ENCODE assay signal across 2 cellular contexts in the genomic region with DNA sequence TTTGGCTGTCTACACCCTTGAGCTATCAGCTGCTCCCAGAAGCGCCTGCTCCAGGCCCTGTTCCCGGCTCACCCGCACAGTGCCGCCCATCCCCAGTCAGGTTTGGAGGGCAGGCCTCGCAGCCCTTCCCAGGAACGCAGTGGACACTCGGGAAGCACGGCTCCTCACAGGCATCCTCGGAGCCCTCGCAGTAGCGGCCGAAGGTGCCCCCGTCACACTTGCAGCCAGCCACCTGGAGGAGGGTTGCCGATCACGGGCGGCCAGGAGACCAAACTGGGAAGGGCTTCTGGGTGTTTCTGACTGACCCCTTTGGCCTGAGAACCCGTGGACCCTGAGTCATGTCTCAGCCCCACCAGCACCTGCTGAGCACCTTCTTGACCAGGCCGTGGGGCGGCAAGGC.
TF ChIP-seq lines count a peak whose summit lies in the region.

No MANE protein-coding gene starts in this region.

TF ChIP-seq in SK-N-SH, 30 proteins besides CTCF, POLR2A, EP300 and RAD21:
- TF ChIP-seq NRF1 (IDR thresholded peaks at IDR 0.05; ENCODE audit: low read depth, low read length) = no peak
- TF ChIP-seq FOXJ3 (CRISPR knock-in tag; IDR thresholded peaks at IDR 0.05) = no peak
- no peak for TF ChIP-seq RFX5 (IDR thresholded peaks at IDR 0.05; ENCODE audit: low read length)
- no peak for TF ChIP-seq ZBTB33 (IDR thresholded peaks at IDR 0.05; ENCODE audit: borderline replicate concordance, low read depth)
- no peak for TF ChIP-seq SMC3 (IDR thresholded peaks at IDR 0.05; ENCODE audit: low read depth, low read length)
- TF ChIP-seq NFIC (IDR thresholded peaks at IDR 0.05; ENCODE audit: borderline replicate concordance) = no peak
- no peak for TF ChIP-seq JUND (IDR thresholded peaks at IDR 0.05)
- TF ChIP-seq IRF3 (IDR thresholded peaks at IDR 0.05; ENCODE audit: low read depth, low read length) = no peak
- TF ChIP-seq MXI1 (IDR thresholded peaks at IDR 0.05; ENCODE audit: low read depth, low read length) = no peak
- TF ChIP-seq RCOR1 (IDR thresholded peaks at IDR 0.05; ENCODE audit: low read length) = no peak
- TF ChIP-seq RXRA (IDR thresholded peaks at IDR 0.05; ENCODE audit: borderline replicate concordance, low read depth) = no peak
- no peak for TF ChIP-seq USF1 (IDR thresholded peaks at IDR 0.05; ENCODE audit: borderline replicate concordance, low read depth)
- TF ChIP-seq, protein P1, sequence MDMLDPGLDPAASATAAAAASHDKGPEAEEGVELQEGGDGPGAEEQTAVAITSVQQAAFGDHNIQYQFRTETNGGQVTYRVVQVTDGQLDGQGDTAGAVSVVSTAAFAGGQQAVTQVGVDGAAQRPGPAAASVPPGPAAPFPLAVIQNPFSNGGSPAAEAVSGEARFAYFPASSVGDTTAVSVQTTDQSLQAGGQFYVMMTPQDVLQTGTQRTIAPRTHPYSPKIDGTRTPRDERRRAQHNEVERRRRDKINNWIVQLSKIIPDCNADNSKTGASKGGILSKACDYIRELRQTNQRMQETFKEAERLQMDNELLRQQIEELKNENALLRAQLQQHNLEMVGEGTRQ (IDR thresholded peaks at IDR 0.05; ENCODE audit: borderline replicate concordance, low read depth, low read length) = no peak
- no peak for TF ChIP-seq EZH2phosphoT487 (IDR thresholded peaks at IDR 0.05; ENCODE audit: borderline replicate concordance, low read depth)

TF ChIP-seq in SK-N-SH treated with all-trans-retinoic acid at 6 μM for 48 hours, 23 proteins besides CTCF, POLR2A, EP300 and RAD21:
- TF ChIP-seq CSRNP3 (CRISPR knock-in tag; IDR thresholded peaks at IDR 0.05) (no peak), TOX (CRISPR knock-in tag; IDR thresholded peaks at IDR 0.05; ENCODE audit: borderline replicate concordance) (no peak), ZC3H10 (CRISPR knock-in tag; IDR thresholded peaks at IDR 0.05) (no peak), GLIS3 (CRISPR knock-in tag; IDR thresholded peaks at IDR 0.05) (no peak), ZNF565 (CRISPR knock-in tag; conservative IDR thresholded peaks at IDR 0.05; ENCODE audit: low read depth) (no peak), ZFP30 (CRISPR knock-in tag; IDR thresholded peaks at IDR 0.05) (no peak), ARNTL (CRISPR knock-in tag; IDR thresholded peaks at IDR 0.05; ENCODE audit: borderline replicate concordance, low read depth) (no peak), PPARA (CRISPR knock-in tag; IDR thresholded peaks at IDR 0.05; ENCODE audit: borderline replicate concordance) (no peak), ESRRG (CRISPR knock-in tag; IDR thresholded peaks at IDR 0.05) (no peak)
- TF ChIP-seq, protein P2, sequence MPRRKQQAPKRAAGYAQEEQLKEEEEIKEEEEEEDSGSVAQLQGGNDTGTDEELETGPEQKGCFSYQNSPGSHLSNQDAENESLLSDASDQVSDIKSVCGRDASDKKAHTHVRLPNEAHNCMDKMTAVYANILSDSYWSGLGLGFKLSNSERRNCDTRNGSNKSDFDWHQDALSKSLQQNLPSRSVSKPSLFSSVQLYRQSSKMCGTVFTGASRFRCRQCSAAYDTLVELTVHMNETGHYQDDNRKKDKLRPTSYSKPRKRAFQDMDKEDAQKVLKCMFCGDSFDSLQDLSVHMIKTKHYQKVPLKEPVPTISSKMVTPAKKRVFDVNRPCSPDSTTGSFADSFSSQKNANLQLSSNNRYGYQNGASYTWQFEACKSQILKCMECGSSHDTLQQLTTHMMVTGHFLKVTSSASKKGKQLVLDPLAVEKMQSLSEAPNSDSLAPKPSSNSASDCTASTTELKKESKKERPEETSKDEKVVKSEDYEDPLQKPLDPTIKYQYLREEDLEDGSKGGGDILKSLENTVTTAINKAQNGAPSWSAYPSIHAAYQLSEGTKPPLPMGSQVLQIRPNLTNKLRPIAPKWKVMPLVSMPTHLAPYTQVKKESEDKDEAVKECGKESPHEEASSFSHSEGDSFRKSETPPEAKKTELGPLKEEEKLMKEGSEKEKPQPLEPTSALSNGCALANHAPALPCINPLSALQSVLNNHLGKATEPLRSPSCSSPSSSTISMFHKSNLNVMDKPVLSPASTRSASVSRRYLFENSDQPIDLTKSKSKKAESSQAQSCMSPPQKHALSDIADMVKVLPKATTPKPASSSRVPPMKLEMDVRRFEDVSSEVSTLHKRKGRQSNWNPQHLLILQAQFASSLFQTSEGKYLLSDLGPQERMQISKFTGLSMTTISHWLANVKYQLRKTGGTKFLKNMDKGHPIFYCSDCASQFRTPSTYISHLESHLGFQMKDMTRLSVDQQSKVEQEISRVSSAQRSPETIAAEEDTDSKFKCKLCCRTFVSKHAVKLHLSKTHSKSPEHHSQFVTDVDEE (CRISPR knock-in tag; IDR thresholded peaks at IDR 0.05) = no peak
- TF ChIP-seq, protein P3, sequence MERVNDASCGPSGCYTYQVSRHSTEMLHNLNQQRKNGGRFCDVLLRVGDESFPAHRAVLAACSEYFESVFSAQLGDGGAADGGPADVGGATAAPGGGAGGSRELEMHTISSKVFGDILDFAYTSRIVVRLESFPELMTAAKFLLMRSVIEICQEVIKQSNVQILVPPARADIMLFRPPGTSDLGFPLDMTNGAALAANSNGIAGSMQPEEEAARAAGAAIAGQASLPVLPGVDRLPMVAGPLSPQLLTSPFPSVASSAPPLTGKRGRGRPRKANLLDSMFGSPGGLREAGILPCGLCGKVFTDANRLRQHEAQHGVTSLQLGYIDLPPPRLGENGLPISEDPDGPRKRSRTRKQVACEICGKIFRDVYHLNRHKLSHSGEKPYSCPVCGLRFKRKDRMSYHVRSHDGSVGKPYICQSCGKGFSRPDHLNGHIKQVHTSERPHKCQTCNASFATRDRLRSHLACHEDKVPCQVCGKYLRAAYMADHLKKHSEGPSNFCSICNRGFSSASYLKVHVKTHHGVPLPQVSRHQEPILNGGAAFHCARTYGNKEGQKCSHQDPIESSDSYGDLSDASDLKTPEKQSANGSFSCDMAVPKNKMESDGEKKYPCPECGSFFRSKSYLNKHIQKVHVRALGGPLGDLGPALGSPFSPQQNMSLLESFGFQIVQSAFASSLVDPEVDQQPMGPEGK (CRISPR knock-in tag; IDR thresholded peaks at IDR 0.05; ENCODE audit: borderline replicate concordance) = no peak
